16 cellular contexts compared by ENCODE assay signal in genomic region chr10:613661-614340, GRCh38.
DNase-seq lines count a peak whose midpoint lies in the region; ATAC-seq, FAIRE-seq and TF ChIP-seq lines count a peak whose summit lies in the region.
"Had no signal": no experiment of that assay in that cellular context is flagged by ENCODE, and none has a peak within 500 bp of the region (broad histone marks: within the 10 kb centered on the region; RNA-seq: fewer than 3 reads in every experiment).

No MANE protein-coding gene starts in this region.

- POLR2A ChIA-PET in CD4-positive, alpha-beta memory T cell (lab: Charles Lee; ENCODE audit: partially characterized antibody) = no interaction called here

- H3K4me2 ChIP-seq in keratinocyte (ENCODE audit: control insufficient read depth, extremely low read depth, insufficient read depth, low read depth, low read length) = peak overlapping the region; percentile 22
- H3K4me2 ChIP-seq: BLaER1 had no signal

- H3K9me1 ChIP-seq in keratinocyte (ENCODE audit: control insufficient read depth, extremely low read depth, insufficient read depth, low read length) = no peaks in the 10 kb centered on the region

- ATAC-seq in upper lobe of right lung = peak; percentile 20

- no peaks in the 10 kb centered on the region for H3K27me3 ChIP-seq in keratinocyte (ENCODE audit: control insufficient read depth, extremely low read depth, insufficient read depth, low read length)
- H3K27me3 ChIP-seq in upper lobe of right lung = no peaks in the 10 kb centered on the region
- H3K27me3 ChIP-seq in CD4-positive, alpha-beta memory T cell (ENCODE audit: insufficient read depth, low read length) = no peaks in the 10 kb centered on the region
- H3K27me3 ChIP-seq: SJSA1 had no signal

- H3K4me3 ChIP-seq in keratinocyte (ENCODE audit: control insufficient read depth in 2 of 3, extremely low read depth in 1 of 3, insufficient read depth in 2 of 3, low read depth in 1 of 3, low read length in 3 of 3) (no peak overlapping the region), upper lobe of right lung (no peak overlapping the region)
- no peak overlapping the region for H3K4me3 ChIP-seq in CD4-positive, alpha-beta memory T cell (ENCODE audit: low read length in 2 of 2)
- H3K4me3 ChIP-seq: BLaER1, SJSA1 had no signal

- DNase-seq in keratinocyte (ENCODE audit: low read depth, low spot score) = no peak
- peak; percentile 69 for DNase-seq in posterior vena cava (ENCODE audit: low spot score)
- peak; percentile 38 for DNase-seq in upper lobe of right lung
- no peak for DNase-seq in NCI-H1930 (lab: John Stamatoyannopoulos, UW)
- DNase-seq in CD4-positive, alpha-beta memory T cell = no peak
- no peak for DNase-seq in DMS 273 treated with DMSO at 0.1 percent for 48 hours (lab: John Stamatoyannopoulos, UW)
- DNase-seq: activated CD4-positive, alpha-beta T cell treated with anti-CD3 and anti-CD28 coated beads for 48 hours; MM.1S; naive B cell; OCI-M1 had no signal

- no peaks in the 10 kb centered on the region for H4K20me1 ChIP-seq in keratinocyte (ENCODE audit: control insufficient read depth, extremely low read depth, insufficient read depth, low read length)

- no peaks in the 10 kb centered on the region for H3K79me2 ChIP-seq in keratinocyte (ENCODE audit: control insufficient read depth, insufficient read depth, low read length)

- FAIRE-seq in keratinocyte (lab: Jason Lieb, UNC) = no peak
- FAIRE-seq: bronchial epithelial cell had no signal

- CTCF ChIA-PET in CD4-positive, alpha-beta memory T cell (lab: Charles Lee; ENCODE audit: partially characterized antibody) = no interaction called here

- dilution Hi-C loops in keratinocyte (cut with MboI; ENCODE audit: extremely low pct_ligation_motif_present, low sequenced_read_pairs) = no loop called here

- H3K27me3 Mint-ChIP-seq in CD4-positive, alpha-beta memory T cell = peaks cover 6 to 8% of the 10 kb centered on the region in 2 donors

- no peaks in the 10 kb centered on the region for H3K9me3 ChIP-seq in keratinocyte (ENCODE audit: control insufficient read depth, low read depth, low read length)
- no peaks in the 10 kb centered on the region for H3K9me3 ChIP-seq in upper lobe of right lung
- no peaks in the 10 kb centered on the region for H3K9me3 ChIP-seq in CD4-positive, alpha-beta memory T cell (ENCODE audit: control insufficient read depth in 1 of 2, low read length in 2 of 2)
- H3K9me3 ChIP-seq: BLaER1 had no signal

- peaks cover 0 to 1% (median 0%) of the 10 kb centered on the region in 4 donors for H3K4me1 Mint-ChIP-seq in CD4-positive, alpha-beta memory T cell
- H3K4me1 Mint-ChIP-seq: naive B cell had no signal

- H3K27ac Mint-ChIP-seq in CD4-positive, alpha-beta memory T cell = no peak overlapping the region
- H3K27ac Mint-ChIP-seq: activated naive CD4-positive, alpha-beta T cell treated with anti-CD3 and anti-CD28 coated beads, Interleukin-2, amount 50 U/mL, for 24 hours; T-helper 2 cell treated with Interferon-gamma antibody and Interleukin-4, amounts not matched to agents 5 μg/mL and 100 μg/mL, for 36 hours had no signal

- H3K4me1 ChIP-seq in keratinocyte (ENCODE audit: control insufficient read depth, extremely low read depth, insufficient read depth, low read length) (peaks cover 21% of the 10 kb centered on the region), upper lobe of right lung (peaks cover 16% of the 10 kb centered on the region)
- H3K4me1 ChIP-seq in CD4-positive, alpha-beta memory T cell (ENCODE audit: insufficient read depth, low read length) = no peaks in the 10 kb centered on the region
- H3K4me1 ChIP-seq: BLaER1 had no signal

- H3K9me3 Mint-ChIP-seq in CD4-positive, alpha-beta memory T cell = no peaks in the 10 kb centered on the region
- H3K9me3 Mint-ChIP-seq: activated naive CD4-positive, alpha-beta T cell treated with anti-CD3 and anti-CD28 coated beads, Interleukin-2, amount 50 U/mL, for 24 hours; naive B cell; T-helper 2 cell treated with Interferon-gamma antibody and Interleukin-4, amounts not matched to agents 5 μg/mL and 100 μg/mL, for 36 hours had no signal

- H2AFZ ChIP-seq in keratinocyte (ENCODE audit: control insufficient read depth, low read length) = no peak overlapping the region

- H3K4me3 Mint-ChIP-seq in CD4-positive, alpha-beta memory T cell = no peak overlapping the region
- H3K4me3 Mint-ChIP-seq: activated naive CD4-positive, alpha-beta T cell treated with anti-CD3 and anti-CD28 coated beads, Interleukin-2, amount 50 U/mL, for 24 hours; naive B cell; T-helper 2 cell treated with Interferon-gamma antibody and Interleukin-4, amounts not matched to agents 5 μg/mL and 100 μg/mL, for 36 hours had no signal

- H3K27ac ChIP-seq in angular gyrus (ENCODE audit: low read depth, low read length) (peak overlapping the region; percentile 80), keratinocyte (ENCODE audit: control insufficient read depth, insufficient read depth, low read length) (no peak overlapping the region), upper lobe of right lung (no peak overlapping the region)
- no peak overlapping the region for H3K27ac ChIP-seq in CD4-positive, alpha-beta memory T cell (ENCODE audit: low read depth, low read length)
- H3K27ac ChIP-seq: BLaER1 had no signal

- TF ChIP-seq CTCF in keratinocyte (optimal IDR thresholded peaks at IDR 0.05 in 1 of 3, IDR thresholded peaks at IDR 0.05 in 1 of 3, conservative IDR thresholded peaks at IDR 0.05 in 1 of 3; ENCODE audit: extremely low read depth in 1 of 3, insufficient read depth in 2 of 3, low read length in 3 of 3) (no peak), upper lobe of right lung (IDR thresholded peaks at IDR 0.05) (no peak)

- intact Hi-C loops in posterior vena cava (cut with DNase I) (no loop called here), upper lobe of right lung (cut with DNase I) (no loop called here)
- intact Hi-C loops in CD4-positive, alpha-beta memory T cell (cut with micrococcal nuclease) = no loop called here

- H3K9ac ChIP-seq in keratinocyte (ENCODE audit: control insufficient read depth, extremely low read depth, insufficient read depth, low read length) = no peak overlapping the region
- H3K9ac ChIP-seq: BLaER1 had no signal

- H3K36me3 ChIP-seq in keratinocyte (ENCODE audit: control insufficient read depth in 2 of 2, extremely low read depth in 1 of 2, insufficient read depth in 2 of 2, low read length in 2 of 2) (no peaks in the 10 kb centered on the region), upper lobe of right lung (no peaks in the 10 kb centered on the region)
- no peaks in the 10 kb centered on the region for H3K36me3 ChIP-seq in CD4-positive, alpha-beta memory T cell (ENCODE audit: insufficient read depth, low read length)

- no peaks in the 10 kb centered on the region for H3K36me3 Mint-ChIP-seq in CD4-positive, alpha-beta memory T cell
- H3K36me3 Mint-ChIP-seq: activated naive CD4-positive, alpha-beta T cell treated with anti-CD3 and anti-CD28 coated beads, Interleukin-2, amount 50 U/mL, for 24 hours had no signal

Comparison
In these comparisons a context has a peak if more than half of its experiments do, and no peak if none do; other contexts are left out.
1. DNase-seq: peak in posterior vena cava (single experiment) and upper lobe of right lung (single experiment); none in keratinocyte (single experiment), NCI-H1930 (0 of 2), CD4-positive, alpha-beta memory T cell (0 of 5) and DMS 273 treated with DMSO at 0.1 percent for 48 hours (single experiment).